11 cellular contexts compared by ENCODE assay signal in the genomic region with DNA sequence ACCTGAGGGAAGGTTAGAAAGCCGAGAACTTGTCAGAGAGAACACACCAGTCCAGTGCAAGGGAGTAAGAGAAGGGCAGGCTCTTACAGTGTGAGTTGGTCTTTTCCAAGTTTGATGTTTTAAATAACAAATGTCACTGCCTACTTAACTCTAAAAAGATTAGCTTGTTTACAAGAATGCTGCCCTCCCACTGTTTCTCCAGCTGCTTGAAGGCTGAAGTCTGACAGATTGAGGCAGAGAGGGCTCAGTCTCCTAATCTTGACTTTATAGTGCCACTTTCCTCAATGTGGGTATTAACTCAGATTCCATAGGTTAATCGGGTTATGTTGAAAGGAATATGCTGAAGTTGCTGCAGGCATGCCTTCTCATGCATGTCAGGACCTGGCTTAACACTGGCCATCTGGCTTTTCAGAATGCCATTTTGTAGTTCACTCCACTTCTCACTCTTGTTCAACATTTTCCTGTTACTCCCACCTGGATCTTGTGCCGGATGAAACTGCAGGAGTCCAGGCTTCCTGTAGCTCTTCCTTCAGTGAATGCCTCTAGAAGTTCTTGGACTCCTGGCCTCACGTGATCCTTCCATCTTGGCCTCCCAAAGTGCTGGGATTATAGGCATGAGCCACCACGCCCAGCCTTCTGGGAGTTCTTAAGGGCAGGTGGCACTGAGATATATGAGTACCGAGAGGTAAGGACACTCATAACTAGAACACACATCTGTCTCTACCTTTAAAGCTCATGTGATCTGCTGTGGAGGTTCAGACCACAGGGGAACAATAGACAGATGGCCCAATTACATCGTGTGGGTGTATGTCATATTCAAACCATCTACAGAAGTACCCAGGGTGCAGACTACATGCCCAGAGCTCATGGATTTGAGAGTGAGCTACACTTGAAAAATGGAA.
DNase-seq lines count a peak whose midpoint lies in the region; ATAC-seq and TF ChIP-seq lines count a peak whose summit lies in the region.
"Had no signal": no experiment of that assay in that cellular context is flagged by ENCODE, and none has a peak within 500 bp of the region (broad histone marks: within the 10 kb centered on the region; RNA-seq: fewer than 3 reads in every experiment).

No MANE protein-coding gene starts in this region.

- intact Hi-C loops in right cardiac atrium (cut with DNase I) = no loop called here
- intact Hi-C loops in lower leg skin (cut with DNase I; ENCODE audit: low total_unique reads) = no loop called here
- intact Hi-C loops in CD4-positive, alpha-beta T cell (cut with DNase I, micrococcal nuclease) = loop anchor here (5.0 kb wide), 2 partner anchors 598 to 807 kb away; no protein-coding TSS in a partner anchor

- H3K27me3 Mint-ChIP-seq in type B pancreatic cell = no peaks in the 10 kb centered on the region
- H3K27me3 Mint-ChIP-seq in CD4-positive, alpha-beta T cell = no peaks in the 10 kb centered on the region
- H3K27me3 Mint-ChIP-seq: dendritic cell treated with granulocyte-macrophage colony-stimulating factor and Interleukin-4, amounts not matched to agents 40 ng/mL and 50 ng/mL, for 4 days had no signal

- no peaks in the 10 kb centered on the region for H3K9me3 ChIP-seq in cardiac muscle cell (ENCODE audit: low read depth)
- no peaks in the 10 kb centered on the region for H3K9me3 ChIP-seq in right cardiac atrium (ENCODE audit: control insufficient read depth, low read length)
- H3K9me3 ChIP-seq in CD4-positive, alpha-beta T cell (ENCODE audit: control insufficient read depth, low read length) = no peaks in the 10 kb centered on the region

- H3K27ac ChIP-seq in cardiac muscle cell (peak overlapping the region; percentile 67), right cardiac atrium (ENCODE audit: low read length) (no peak overlapping the region)
- H3K27ac ChIP-seq in CD4-positive, alpha-beta T cell (ENCODE audit: low read depth, low read length) = no peak overlapping the region

- H3K36me3 ChIP-seq in cardiac muscle cell = no peaks in the 10 kb centered on the region

- no peak for ATAC-seq in right cardiac atrium
- ATAC-seq in HG02678 (IDR thresholded peaks at IDR 0.05; ENCODE audit: unreplicated experiment) = peak; percentile 83
- no peak for ATAC-seq in CD4-positive, alpha-beta T cell (ENCODE audit: poor library complexity)
- ATAC-seq: sciatic nerve had no signal

- TF ChIP-seq POLR2A in lower leg skin (IDR thresholded peaks at IDR 0.05) = no peak

- H3K4me3 ChIP-seq in cardiac muscle cell = no peak overlapping the region
- H3K4me3 ChIP-seq in right cardiac atrium (ENCODE audit: low read length) = no peak overlapping the region
- H3K4me3 ChIP-seq in lower leg skin (ENCODE audit: low read depth, poor library complexity, severe bottlenecking) = no peak overlapping the region

- H3K4me1 ChIP-seq in cardiac muscle cell (ENCODE audit: low read depth) (peaks cover 23% of the 10 kb centered on the region), right cardiac atrium (ENCODE audit: control insufficient read depth, insufficient read depth, low read length) (peaks cover 12% of the 10 kb centered on the region)

- H3K27me3 ChIP-seq in cardiac muscle cell (no peaks in the 10 kb centered on the region), right cardiac atrium (ENCODE audit: control insufficient read depth, insufficient read depth) (no peaks in the 10 kb centered on the region)
- H3K27me3 ChIP-seq in CD4-positive, alpha-beta T cell (ENCODE audit: control insufficient read depth, insufficient read depth, low read length) = no peaks in the 10 kb centered on the region

- TF ChIP-seq CTCF in cardiac muscle cell (IDR thresholded peaks at IDR 0.05; ENCODE audit: low read depth, low read length) = no peak
- no peak for TF ChIP-seq CTCF in type B pancreatic cell (conservative IDR thresholded peaks at IDR 0.05)
- TF ChIP-seq CTCF in lower leg skin (IDR thresholded peaks at IDR 0.05) = no peak
- TF ChIP-seq CTCF in CD4-positive, alpha-beta T cell (IDR thresholded peaks at IDR 0.05) = no peak

- DNase-seq in cardiac muscle cell (ENCODE audit: low read depth in 1 of 2, low spot score in 1 of 2) = peak in 1 of 2 donors; percentile 46
- DNase-seq in right cardiac atrium = no peak
- DNase-seq in NCI-H69 (lab: John Stamatoyannopoulos, UW) = peak; percentile 83
- DNase-seq in type B pancreatic cell (ENCODE audit: extremely low spot score, unreplicated experiment) = no peak
- no peak for DNase-seq in mucosa of gallbladder (ENCODE audit: low spot score)
- no peak for DNase-seq in lower leg skin (ENCODE audit: low spot score in 2 of 2)
- DNase-seq in CD4-positive, alpha-beta T cell = no peak
- DNase-seq: Calu3 had no signal

- WGBS in right cardiac atrium = 85% methylated on average over 7 of the region's 7 CpGs
- 87 to 92% methylated on average over 7 of the region's 7 CpGs for WGBS in lower leg skin, 2 donors

- H3K9me3 Mint-ChIP-seq in type B pancreatic cell = peaks cover 7% of the 10 kb centered on the region
- no peaks in the 10 kb centered on the region for H3K9me3 Mint-ChIP-seq in CD4-positive, alpha-beta T cell
- H3K9me3 Mint-ChIP-seq: dendritic cell treated with granulocyte-macrophage colony-stimulating factor and Interleukin-4, amounts not matched to agents 40 ng/mL and 50 ng/mL, for 4 days had no signal

- CTCF ChIA-PET in CD4-positive, alpha-beta T cell (lab: Charles Lee) = interaction anchor here (0.7 to 0.9 kb wide), 2 partner anchors 13 to 17 kb away, joined by 3 read pairs; no protein-coding TSS in a partner anchor

- POLR2A ChIA-PET in CD4-positive, alpha-beta T cell (lab: Charles Lee) = interaction anchor here (1.9 kb wide), 1 partner anchor 17 kb away, joined by 7 read pairs; no protein-coding TSS in a partner anchor

- H3K27ac Mint-ChIP-seq in type B pancreatic cell = peak overlapping the region; percentile 39
- no peak overlapping the region for H3K27ac Mint-ChIP-seq in CD4-positive, alpha-beta T cell
- H3K27ac Mint-ChIP-seq: dendritic cell treated with granulocyte-macrophage colony-stimulating factor and Interleukin-4, amounts not matched to agents 40 ng/mL and 50 ng/mL, for 4 days had no signal

- peaks cover 26% of the 10 kb centered on the region for H3K4me1 Mint-ChIP-seq in type B pancreatic cell (ENCODE audit: unreplicated experiment)
- H3K4me1 Mint-ChIP-seq in CD4-positive, alpha-beta T cell (ENCODE audit: low read depth) = peaks cover 23% of the 10 kb centered on the region

- no peak overlapping the region for H3K4me3 Mint-ChIP-seq in type B pancreatic cell
- H3K4me3 Mint-ChIP-seq in CD4-positive, alpha-beta T cell = no peak overlapping the region
- H3K4me3 Mint-ChIP-seq: dendritic cell treated with granulocyte-macrophage colony-stimulating factor and Interleukin-4, amounts not matched to agents 40 ng/mL and 50 ng/mL, for 4 days had no signal

- H3K36me3 Mint-ChIP-seq in type B pancreatic cell = peaks cover 4% of the 10 kb centered on the region
- peaks cover 29% of the 10 kb centered on the region for H3K36me3 Mint-ChIP-seq in CD4-positive, alpha-beta T cell (ENCODE audit: low read depth)

Comparison
In these comparisons a context has a peak if more than half of its experiments do, and no peak if none do; other contexts are left out.
1. intact Hi-C loops: an anchor here in CD4-positive, alpha-beta T cell (5.0 kb wide); none called in right cardiac atrium and lower leg skin.